17 cellular contexts compared by ENCODE assay signal in genomic region chr18:5455644-5456043, GRCh38.
DNase-seq lines count a peak whose midpoint lies in the region; ATAC-seq and TF ChIP-seq lines count a peak whose summit lies in the region.
"Had no signal": no experiment of that assay in that cellular context is flagged by ENCODE, and none has a peak within 500 bp of the region (broad histone marks: within the 10 kb centered on the region; RNA-seq: fewer than 3 reads in every experiment).

No MANE protein-coding gene starts in this region.

- H4K91ac ChIP-seq in IMR-90 (ENCODE audit: insufficient read depth, low read depth, low read length): no peak overlapping the region

- peaks cover 6% of the 10 kb centered on the region for H3K4me1 Mint-ChIP-seq in activated T-helper 1 cell treated with anti-CD3 and anti-CD28 coated beads, Interleukin-12 subunit alpha, Interleukin-12 subunit beta, Interleukin-2, Interleukin-4 antibody, amounts not matched to agents 30 ng/mL and 10 ng/mL and 1 ng/mL, durations not matched to agents 14 hours and 24 hours and 36 hours (ENCODE audit: low read depth)

- 0 out of 2 replicates have a peak overlapping the region, but pooled peaks have one; percentile 49 for H2BK20ac ChIP-seq in IMR-90 (ENCODE audit: low read depth, low read length)

- H3K36me3 ChIP-seq in IMR-90 (ENCODE audit: control insufficient read depth, insufficient read depth, low read length) (no peaks in the 10 kb centered on the region), mesendoderm (ENCODE audit: control insufficient read depth, insufficient read depth, low read length) (no peaks in the 10 kb centered on the region)
- H3K36me3 ChIP-seq: BLaER1 treated with 17β-estradiol and CSF1 and Interleukin-3, amounts not matched to agents 10 nM and 100 nM; prostate gland had no signal

- H3K4ac ChIP-seq in IMR-90 (ENCODE audit: low read depth, low read length): no peak overlapping the region; the same call in 1 of the 2 replicates
- H3K4ac ChIP-seq in mesendoderm (ENCODE audit: low read depth, low read length): no peak overlapping the region

- H3K18ac ChIP-seq in IMR-90 (ENCODE audit: low read depth, low read length): no peak overlapping the region; the same call in 1 of the 2 replicates
- no peak overlapping the region for H3K18ac ChIP-seq in mesendoderm (ENCODE audit: low read length)

- H3K27ac Mint-ChIP-seq in activated T-helper 1 cell treated with anti-CD3 and anti-CD28 coated beads, Interleukin-12 subunit alpha, Interleukin-12 subunit beta, Interleukin-2, Interleukin-4 antibody, amounts not matched to agents 30 ng/mL and 10 ng/mL and 1 ng/mL, durations not matched to agents 14 hours and 24 hours and 36 hours: no peak overlapping the region
- H3K27ac Mint-ChIP-seq: activated CD4-positive, alpha-beta T cell treated with anti-CD3 and anti-CD28 coated beads, Interleukin-2, amount 10 ng/mL, durations not matched to agents 24 days and 14 days had no signal

- 0 out of 2 replicates have a peak, but pooled peaks have one; percentile 35 for TF ChIP-seq POLR2A in IMR-90 (IDR thresholded peaks at IDR 0.05; ENCODE audit: low read depth, low read length)

- no peaks in the 10 kb centered on the region for H3K9me1 ChIP-seq in IMR-90 (ENCODE audit: insufficient read depth, low read length)

- no peaks in the 10 kb centered on the region for H3K9me3 Mint-ChIP-seq in activated T-helper 1 cell treated with anti-CD3 and anti-CD28 coated beads, Interleukin-12 subunit alpha, Interleukin-12 subunit beta, Interleukin-2, Interleukin-4 antibody, amounts not matched to agents 30 ng/mL and 10 ng/mL and 1 ng/mL, durations not matched to agents 14 hours and 24 hours and 36 hours
- H3K9me3 Mint-ChIP-seq: activated CD4-positive, alpha-beta T cell treated with anti-CD3 and anti-CD28 coated beads, Interleukin-2, amount 10 ng/mL, durations not matched to agents 24 days and 14 days had no signal

- no peaks in the 10 kb centered on the region for H4K20me1 ChIP-seq in IMR-90 (ENCODE audit: insufficient read depth, low read length)
- H4K20me1 ChIP-seq: BLaER1 treated with 17β-estradiol and CSF1 and Interleukin-3, amounts not matched to agents 10 nM and 100 nM had no signal

- H3K23ac ChIP-seq in IMR-90 (ENCODE audit: low read depth, low read length): no peak overlapping the region
- H3K23ac ChIP-seq in mesendoderm (ENCODE audit: low read length): no peak overlapping the region

- H3K9me3 ChIP-seq in IMR-90 (ENCODE audit: control insufficient read depth, insufficient read depth, low read length): no peaks in the 10 kb centered on the region
- H3K9me3 ChIP-seq: BLaER1 treated with 17β-estradiol and CSF1 and Interleukin-3, amounts not matched to agents 10 nM and 100 nM; mucosa of descending colon; prostate gland had no signal

- no TSS peak for BruUV-seq in IMR-90 (replicated peaks; lab: Mats Ljungman, UMichigan)

- H3K4me2 ChIP-seq in IMR-90 (ENCODE audit: low read depth, low read length): peak overlapping the region; percentile 12; the same call in 1 of the 2 replicates
- H3K4me2 ChIP-seq in mesendoderm (ENCODE audit: low read length): no peak overlapping the region

- H2AK5ac ChIP-seq in IMR-90 (ENCODE audit: low read depth, low read length) (no peak overlapping the region), mesendoderm (ENCODE audit: low read length) (no peak overlapping the region)

- TF ChIP-seq RAD21 in IMR-90 (IDR thresholded peaks at IDR 0.05; ENCODE audit: low read length): no peak

- in situ Hi-C loops in IMR-90 (cut with MboI; ENCODE audit: low sequenced_read_pairs): no loop called here

- no peaks in the 10 kb centered on the region for H3K79me2 ChIP-seq in mesendoderm (ENCODE audit: control insufficient read depth, insufficient read depth, low read length)

- POLR2A ChIA-PET in IMR-90 (lab: Charles Lee; ENCODE audit: unreplicated experiment) (no interaction called here), HEK293T (lab: Yijun Ruan, JAX) (no interaction called here)

- peak overlapping the region; percentile 1 for H2BK5ac ChIP-seq in IMR-90 (ENCODE audit: low read depth, low read length, poor library complexity, severe bottlenecking)
- no peak overlapping the region for H2BK5ac ChIP-seq in mesendoderm (ENCODE audit: low read length)

- CTCF ChIA-PET in IMR-90 (lab: Yijun Ruan, JAX): no interaction called here
- CTCF ChIA-PET in HEK293T (lab: Yijun Ruan, JAX): no interaction called here

- H2AFZ ChIP-seq in IMR-90 (replicated peaks; ENCODE audit: low read length, poor library complexity): no peak overlapping the region

- no peak for TF ChIP-seq CTCF in IMR-90 (conservative IDR thresholded peaks at IDR 0.05; ENCODE audit: low read depth, low read length)

- H4K5ac ChIP-seq in IMR-90 (ENCODE audit: low read depth, low read length) (no peak overlapping the region), mesendoderm (ENCODE audit: low read length) (no peak overlapping the region)

- H3K4me3 ChIP-seq in IMR-90 (ENCODE audit: insufficient read depth, low read depth, low read length): no peak overlapping the region
- H3K4me3 ChIP-seq in mesendoderm (ENCODE audit: low read length): no peak overlapping the region
- H3K4me3 ChIP-seq: BLaER1 treated with 17β-estradiol and CSF1 and Interleukin-3, amounts not matched to agents 10 nM and 100 nM; K562; mucosa of descending colon; prostate gland had no signal

- no peaks in the 10 kb centered on the region for H3K36me3 Mint-ChIP-seq in activated T-helper 1 cell treated with anti-CD3 and anti-CD28 coated beads, Interleukin-12 subunit alpha, Interleukin-12 subunit beta, Interleukin-2, Interleukin-4 antibody, amounts not matched to agents 30 ng/mL and 10 ng/mL and 1 ng/mL, durations not matched to agents 14 hours and 24 hours and 36 hours (ENCODE audit: low read depth)

- intact Hi-C loops in IMR-90 (cut with micrococcal nuclease): loop anchor here (1.0 kb wide), 1 partner anchor 91 kb away; no protein-coding TSS in a partner anchor
- intact Hi-C loops in activated T-helper 1 cell treated with anti-CD3 and anti-CD28 coated beads, Interleukin-12 subunit alpha, Interleukin-12 subunit beta, Interleukin-2, Interleukin-4 antibody, amounts not matched to agents 30 ng/mL and 10 ng/mL and 1 ng/mL, durations not matched to agents 14 hours and 24 hours and 36 hours (cut with micrococcal nuclease): loop anchor here (5.0 to 10.0 kb wide), 3 partner anchors 89 to 221 kb away; partner anchors contain the start of gene EPB41L3

- WGBS in IMR-90 (ENCODE audit: extremely low coverage in 2 of 2, insufficient read length in 1 of 2), 2 experiments: no CpG with 5 or more reads among the region's 8 CpGs
- WGBS in mesendoderm (ENCODE audit: extremely low coverage, insufficient coverage, low lambda C conversion rate): no CpG with 5 or more reads among the region's 8 CpGs

- no peak overlapping the region for H3K56ac ChIP-seq in IMR-90 (ENCODE audit: extremely low read depth, insufficient read depth, low read length)
- H3K56ac ChIP-seq in mesendoderm (ENCODE audit: low read length): no peak overlapping the region

- DNase-seq in Ammon's horn (ENCODE audit: low spot score): peak; percentile 59
- peak; percentile 96 for DNase-seq in IMR-90
- peak; percentile 71 for DNase-seq in cerebellar cortex (ENCODE audit: low spot score)
- peak; percentile 12 for DNase-seq in mesendoderm
- no peak for DNase-seq in activated T-helper 1 cell treated with anti-CD3 and anti-CD28 coated beads, Interleukin-12 subunit alpha, Interleukin-12 subunit beta, Interleukin-2, Interleukin-4 antibody, amounts not matched to agents 30 ng/mL and 10 ng/mL and 1 ng/mL, durations not matched to agents 14 hours and 24 hours and 36 hours (ENCODE audit: low spot score)
- DNase-seq in HEK293T (ENCODE audit: extremely low spot score): no peak
- DNase-seq: activated CD4-positive, alpha-beta T cell treated with anti-CD3 and anti-CD28 coated beads, Interleukin-2, amount 10 ng/mL, durations not matched to agents 24 days and 14 days; activated gamma-delta T cell treated with Interleukin-2 at 50 U/mL for 16 hours; mucosa of descending colon; NCI-H1436; NCI-H510A treated with DMSO at 0.1 percent for 48 hours; stimulated activated CD4-positive, alpha-beta T cell treated with anti-CD3 and anti-CD28 coated beads, Interleukin-1b, Interleukin-23, amount 100 ng/mL, for 48 hours had no signal

- H3K9ac ChIP-seq in IMR-90 (ENCODE audit: low read depth, low read length) (no peak overlapping the region), mesendoderm (ENCODE audit: low read length) (no peak overlapping the region)

- H2BK15ac ChIP-seq in IMR-90 (ENCODE audit: low read depth, low read length): no peak overlapping the region
- H2BK15ac ChIP-seq in mesendoderm (replicated peaks; ENCODE audit: low read depth): no peak overlapping the region

- H3K14ac ChIP-seq in IMR-90 (replicated peaks; ENCODE audit: low read depth, low read length): no peak overlapping the region

- no peak overlapping the region for H2AK9ac ChIP-seq in IMR-90 (replicated peaks; ENCODE audit: low read depth, low read length, poor library complexity)

- dilution Hi-C loops in IMR-90 (cut with HindIII; ENCODE audit: low sequenced_read_pairs, unreplicated experiment): no loop called here

- H2BK120ac ChIP-seq in IMR-90 (ENCODE audit: low read depth, low read length): no peak overlapping the region; the same call in 1 of the 2 replicates
- H2BK120ac ChIP-seq in mesendoderm (ENCODE audit: low read depth, low read length): no peak overlapping the region

- H3K4me3 Mint-ChIP-seq in activated T-helper 1 cell treated with anti-CD3 and anti-CD28 coated beads, Interleukin-12 subunit alpha, Interleukin-12 subunit beta, Interleukin-2, Interleukin-4 antibody, amounts not matched to agents 30 ng/mL and 10 ng/mL and 1 ng/mL, durations not matched to agents 14 hours and 24 hours and 36 hours: no peak overlapping the region
- H3K4me3 Mint-ChIP-seq: activated CD4-positive, alpha-beta T cell treated with anti-CD3 and anti-CD28 coated beads, Interleukin-2, amount 10 ng/mL, durations not matched to agents 24 days and 14 days had no signal

- H3K4me1 ChIP-seq in IMR-90 (ENCODE audit: control insufficient read depth, insufficient read depth, low read length) (peaks cover 3% of the 10 kb centered on the region), mesendoderm (ENCODE audit: control insufficient read depth, low read depth, low read length) (peaks cover 1% of the 10 kb centered on the region)
- H3K4me1 ChIP-seq: prostate gland had no signal

- ATAC-seq in IMR-90 (ENCODE audit: low read depth): no peak
- no peak for ATAC-seq in HG02759 (IDR thresholded peaks at IDR 0.05; ENCODE audit: unreplicated experiment)
- ATAC-seq in HG02763 (IDR thresholded peaks at IDR 0.05; ENCODE audit: unreplicated experiment): no peak
- ATAC-seq: K562, mucosa of descending colon had no signal

- peak overlapping the region in 1 of 2 experiments; percentile 80; a peak in 1 of 4 replicates for H4K8ac ChIP-seq in IMR-90 (ENCODE audit: low read depth in 2 of 2, low read length in 2 of 2)
- H4K8ac ChIP-seq in mesendoderm (ENCODE audit: low read depth, low read length): no peak overlapping the region

- H3K79me1 ChIP-seq in IMR-90 (ENCODE audit: low read depth in 1 of 2, low read length in 2 of 2) (peaks cover 10 to 33% of the 10 kb centered on the region in 2 experiments; a peak in 3 of 4 replicates), mesendoderm (ENCODE audit: low read length) (no peaks in the 10 kb centered on the region)

- H3K27me3 ChIP-seq in IMR-90 (ENCODE audit: control insufficient read depth, insufficient read depth, low read length) (no peaks in the 10 kb centered on the region), mesendoderm (ENCODE audit: insufficient read depth, low read length, poor library complexity) (no peaks in the 10 kb centered on the region)
- H3K27me3 ChIP-seq: BLaER1 treated with 17β-estradiol and CSF1 and Interleukin-3, amounts not matched to agents 10 nM and 100 nM had no signal

- no peaks in the 10 kb centered on the region for H3K27me3 Mint-ChIP-seq in activated T-helper 1 cell treated with anti-CD3 and anti-CD28 coated beads, Interleukin-12 subunit alpha, Interleukin-12 subunit beta, Interleukin-2, Interleukin-4 antibody, amounts not matched to agents 30 ng/mL and 10 ng/mL and 1 ng/mL, durations not matched to agents 14 hours and 24 hours and 36 hours (ENCODE audit: insufficient read depth)

- H3K27ac ChIP-seq in IMR-90 (ENCODE audit: insufficient read depth, low read length) (no peak overlapping the region), mesendoderm (ENCODE audit: low read depth, low read length) (no peak overlapping the region)
- H3K27ac ChIP-seq: prostate gland had no signal

Comparison
In these comparisons a context has a peak if more than half of its experiments do, and no peak if none do; other contexts are left out.
1. DNase-seq: peak in Ammon's horn (single experiment), IMR-90 (single experiment), cerebellar cortex (single experiment) and mesendoderm (single experiment); none in activated T-helper 1 cell treated with anti-CD3 and anti-CD28 coated beads, Interleukin-12 subunit alpha, Interleukin-12 subunit beta, Interleukin-2, Interleukin-4 antibody, amounts not matched to agents 30 ng/mL and 10 ng/mL and 1 ng/mL, durations not matched to agents 14 hours and 24 hours and 36 hours (single experiment) and HEK293T (single experiment).